In the genomic region with DNA sequence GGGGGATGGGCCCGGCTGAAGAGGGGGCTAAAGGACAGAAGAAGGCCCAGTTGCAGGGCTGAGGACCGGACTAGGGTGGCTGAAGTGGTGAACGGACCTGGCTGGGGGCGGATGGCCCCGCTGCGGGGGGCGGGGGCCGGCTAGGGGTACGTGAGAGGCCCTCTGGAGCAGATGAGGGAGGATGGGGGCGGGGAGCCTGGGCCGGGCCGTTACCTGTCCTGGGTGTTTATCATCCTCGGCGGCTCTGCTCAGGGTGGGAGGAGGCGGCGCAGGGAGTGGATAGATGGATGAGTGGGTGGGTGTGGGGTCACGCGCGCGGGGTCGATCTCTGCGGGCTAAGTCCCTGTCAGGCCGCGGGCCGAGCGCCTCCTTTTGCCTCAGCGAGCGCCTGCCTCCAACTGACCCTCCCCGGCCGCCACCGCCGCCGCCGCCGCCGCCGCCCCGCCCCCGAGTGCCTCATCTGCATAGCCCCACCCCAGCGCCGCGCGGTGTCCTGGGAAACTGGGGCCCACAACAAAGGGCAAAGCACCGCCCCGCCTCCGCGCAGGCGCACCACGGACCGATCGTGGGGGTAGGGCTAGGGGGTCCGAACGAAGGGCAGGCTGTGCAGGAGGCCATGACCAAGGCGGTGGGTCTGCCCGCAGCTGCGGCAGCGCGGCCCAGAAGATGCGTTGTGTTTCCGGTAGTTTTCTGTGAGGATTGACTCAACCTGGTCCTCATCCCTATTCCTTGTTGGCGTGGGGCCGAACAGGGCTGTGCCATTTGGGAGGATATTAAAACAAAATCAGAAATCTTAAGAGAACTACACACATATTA, we compare ENCODE assay signal across 8 cellular contexts.
A peak's percentile ranks its signal among the peaks of the same experiment; 100 is the strongest.
DNase-seq lines count a peak whose midpoint lies in the region; ATAC-seq and TF ChIP-seq lines count a peak whose summit lies in the region.

No MANE protein-coding gene starts in this region.

- peak overlapping the region; percentile 74 for H2BK15ac ChIP-seq in mesenchymal stem cell (ENCODE audit: low read depth, poor library complexity, severe bottlenecking)

- H3K4me1 Mint-ChIP-seq in CD4-positive, alpha-beta T cell (ENCODE audit: low read depth): peaks cover 58% of the 10 kb centered on the region

- H3K4me1 ChIP-seq in mesenchymal stem cell (ENCODE audit: control insufficient read depth, insufficient read depth, low read depth, low read length): peaks cover 13% of the 10 kb centered on the region

- peak overlapping the region; percentile 76 to 86 for H3K4me3 ChIP-seq in mesenchymal stem cell (ENCODE audit: insufficient read depth in 1 of 2, low read depth in 1 of 2, low read length in 2 of 2)

- TF ChIP-seq CTCF in CD4-positive, alpha-beta T cell (IDR thresholded peaks at IDR 0.05): no peak

- peak overlapping the region; percentile 46 for H2BK5ac ChIP-seq in mesenchymal stem cell (ENCODE audit: low read depth, low read length, poor library complexity, severe bottlenecking)

- H3K27ac Mint-ChIP-seq in CD4-positive, alpha-beta T cell: peak overlapping the region; percentile 62

- no peaks in the 10 kb centered on the region for H3K79me1 ChIP-seq in mesenchymal stem cell (replicated peaks; ENCODE audit: low read length, poor library complexity, severe bottlenecking)

- peak overlapping the region; percentile 46 for H2AK5ac ChIP-seq in mesenchymal stem cell (ENCODE audit: low read length, severe bottlenecking)

- peak overlapping the region; percentile 97 for H3K18ac ChIP-seq in mesenchymal stem cell (ENCODE audit: low read depth in 1 of 2, low read length in 2 of 2)

- H2AFZ ChIP-seq in mesenchymal stem cell (ENCODE audit: low read depth, low read length): no peak overlapping the region

- peak overlapping the region; percentile 89 for H2BK120ac ChIP-seq in mesenchymal stem cell (ENCODE audit: low read depth, low read length)

- CTCF ChIA-PET in CD4-positive, alpha-beta T cell (lab: Charles Lee): no interaction called here

- H3K4me3 Mint-ChIP-seq in CD4-positive, alpha-beta T cell: peak overlapping the region; percentile 85

- no peaks in the 10 kb centered on the region for H3K9me3 ChIP-seq in CD4-positive, alpha-beta T cell (ENCODE audit: control insufficient read depth, low read length)
- H3K9me3 ChIP-seq in mesenchymal stem cell (ENCODE audit: control insufficient read depth, low read length): no peaks in the 10 kb centered on the region

- H3K36me3 ChIP-seq in mesenchymal stem cell (ENCODE audit: control insufficient read depth in 1 of 2, insufficient read depth in 2 of 2, low read depth in 1 of 2, low read length in 2 of 2): peaks cover 0 to 6% of the 10 kb centered on the region in 2 experiments

- peak overlapping the region in 1 of 2 experiments; percentile 30 for H3K14ac ChIP-seq in mesenchymal stem cell (ENCODE audit: low read length in 2 of 2)

- H3K4ac ChIP-seq in mesenchymal stem cell (ENCODE audit: low read depth in 1 of 2, low read length in 2 of 2): peak overlapping the region; percentile 88 to 90

- no peak overlapping the region for H3K23ac ChIP-seq in mesenchymal stem cell (ENCODE audit: low read length in 2 of 2)

- H3K9me3 Mint-ChIP-seq in CD4-positive, alpha-beta T cell: no peaks in the 10 kb centered on the region

- peak; percentile 91 to 97 (median 94) for DNase-seq in CD4-positive, alpha-beta T cell
- DNase-seq in HT1080 (ENCODE audit: low read depth) (peak; percentile 87), mesenchymal stem cell (peak; percentile 91)
- peak; percentile 97 for DNase-seq in NK-92 treated with Interleukin-12 subunit alpha and Interleukin-12 subunit beta, amount 100 ng/mL, for 24 hours (lab: John Stamatoyannopoulos, UW)
- peak; percentile 89 for DNase-seq in activated CD8-positive, alpha-beta memory T cell treated with anti-CD3 and anti-CD28 coated beads for 4 hours (ENCODE audit: low read depth in 2 of 2)
- peak; percentile 93 for DNase-seq in effector CD8-positive, alpha-beta T cell (lab: John Stamatoyannopoulos, UW)
- DNase-seq in stimulated activated CD8-positive, alpha-beta memory T cell treated with anti-CD3 and anti-CD28 coated beads, Interleukin-12 subunit alpha, Interleukin-12 subunit beta, amount 100 ng/mL, for 1 hour (ENCODE audit: low read depth): peak; percentile 94

- H3K36me3 Mint-ChIP-seq in CD4-positive, alpha-beta T cell (ENCODE audit: low read depth): peaks cover 11% of the 10 kb centered on the region

- intact Hi-C loops in CD4-positive, alpha-beta T cell (cut with DNase I, micrococcal nuclease): loop anchor here in 1 of 2 experiments (5.0 kb wide), 2 partner anchors 541 to 584 kb away; a partner anchor contains a TSS

- H3K9ac ChIP-seq in mesenchymal stem cell (ENCODE audit: low read length): peak overlapping the region; percentile 96

- 2% methylated on average over 42 of the region's 62 CpGs for WGBS in mesenchymal stem cell

- H3K27me3 Mint-ChIP-seq in CD4-positive, alpha-beta T cell: no peaks in the 10 kb centered on the region

- H4K91ac ChIP-seq in mesenchymal stem cell (ENCODE audit: low read length): peak overlapping the region; percentile 87

- peak overlapping the region; percentile 83 for H3K4me2 ChIP-seq in mesenchymal stem cell (ENCODE audit: low read length, poor library complexity, severe bottlenecking)

- peak overlapping the region; percentile 98 for H4K8ac ChIP-seq in mesenchymal stem cell (ENCODE audit: low read length)

- peak overlapping the region; percentile 75 for H3K27ac ChIP-seq in CD4-positive, alpha-beta T cell (ENCODE audit: low read depth, low read length)
- H3K27ac ChIP-seq in mesenchymal stem cell (ENCODE audit: low read length, poor library complexity, severe bottlenecking): peak overlapping the region; percentile 46

- POLR2A ChIA-PET in CD4-positive, alpha-beta T cell (lab: Charles Lee): interaction anchor here (1.0 to 2.4 kb wide), 3 partner anchors 14 to 191 kb away, joined by 3 to 11 read pairs (median 4); no protein-coding TSS in a partner anchor

- peak; percentile 96 for ATAC-seq in CD4-positive, alpha-beta T cell (ENCODE audit: poor library complexity)
- ATAC-seq in GM19468 (IDR thresholded peaks at IDR 0.05; ENCODE audit: extremely low read depth, unreplicated experiment): peak; percentile 25

- no peaks in the 10 kb centered on the region for H3K27me3 ChIP-seq in CD4-positive, alpha-beta T cell (ENCODE audit: control insufficient read depth, insufficient read depth, low read length)
- H3K27me3 ChIP-seq in mesenchymal stem cell (ENCODE audit: control insufficient read depth in 1 of 2, insufficient read depth in 1 of 2, low read length in 2 of 2): no peaks in the 10 kb centered on the region

- peak overlapping the region in 1 of 2 experiments; percentile 68 for H2BK12ac ChIP-seq in mesenchymal stem cell (ENCODE audit: low read length in 2 of 2)

Comparison
In these comparisons a context has a peak if more than half of its experiments do, and no peak if none do; other contexts are left out.
1. Peak in every context shown above with its lines: DNase-seq, ATAC-seq, H3K4me3 ChIP-seq and H3K27ac ChIP-seq.